In the genomic region with DNA sequence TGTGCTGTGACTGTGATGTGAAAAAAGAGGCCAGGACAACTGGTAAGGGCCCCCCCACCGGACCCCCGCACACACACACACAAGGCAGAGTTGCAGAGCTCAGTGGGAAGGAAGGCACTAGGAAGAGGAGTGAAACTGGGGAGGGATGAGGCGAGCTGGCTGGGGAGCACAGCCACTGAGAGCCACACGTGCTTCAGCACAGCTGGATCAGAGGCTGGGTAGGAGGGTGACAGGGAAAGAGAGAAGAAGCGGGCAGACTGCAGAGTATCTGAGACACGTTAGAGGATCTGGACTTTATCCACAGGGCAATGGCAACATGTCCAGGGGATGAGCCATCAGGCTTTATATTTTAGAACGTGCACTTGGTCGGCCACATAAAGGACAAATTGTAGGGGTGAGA, we compare ENCODE assay signal across 16 cellular contexts. TPM values are rescaled to one million over a fixed set of nuclear protein-coding genes. Genes with fewer than 3 reads are reported as not detected.
DNase-seq lines count a peak whose midpoint lies in the region; ATAC-seq and TF ChIP-seq lines count a peak whose summit lies in the region.
"Had no signal": no experiment of that assay in that cellular context is flagged by ENCODE, and none has a peak within 500 bp of the region (broad histone marks: within the 10 kb centered on the region; RNA-seq: fewer than 3 reads in every experiment).

No MANE protein-coding gene starts in this region.

- no peak overlapping the region for H3K27ac ChIP-seq in CD4-positive, alpha-beta memory T cell (ENCODE audit: low read depth, low read length)
- H3K27ac ChIP-seq: HL-60 had no signal

- no peak for TF ChIP-seq CTCF in activated CD8-positive, alpha-beta T cell treated with anti-CD3 and anti-CD28 coated beads for 36 hours (IDR thresholded peaks at IDR 0.05)
- TF ChIP-seq CTCF in neural crest cell (conservative IDR thresholded peaks at IDR 0.05) = no peak

- peaks cover 5% of the 10 kb centered on the region for H3K36me3 Mint-ChIP-seq in activated CD8-positive, alpha-beta T cell treated with anti-CD3 and anti-CD28 coated beads for 36 hours (ENCODE audit: low read depth)
- H3K36me3 Mint-ChIP-seq in activated CD8-positive, alpha-beta T cell treated with anti-CD3 and anti-CD28 coated beads, Interleukin-2, amount 10 ng/mL, durations not matched to agents 7 days and 5 days (ENCODE audit: low read depth) = peaks cover 10% of the 10 kb centered on the region
- H3K36me3 Mint-ChIP-seq in CD4-positive, alpha-beta memory T cell = peaks cover 21 to 54% of the 10 kb centered on the region in 2 donors
- peaks cover 19% of the 10 kb centered on the region for H3K36me3 Mint-ChIP-seq in central memory CD8-positive, alpha-beta T cell (ENCODE audit: insufficient read depth)
- peaks cover 8% of the 10 kb centered on the region for H3K36me3 Mint-ChIP-seq in neural crest cell (ENCODE audit: low read depth)

- no peaks in the 10 kb centered on the region for H3K9me3 Mint-ChIP-seq in activated CD8-positive, alpha-beta T cell treated with anti-CD3 and anti-CD28 coated beads for 36 hours
- no peaks in the 10 kb centered on the region for H3K9me3 Mint-ChIP-seq in activated CD8-positive, alpha-beta T cell treated with anti-CD3 and anti-CD28 coated beads, Interleukin-2, amount 10 ng/mL, durations not matched to agents 7 days and 5 days (ENCODE audit: insufficient read depth)
- H3K9me3 Mint-ChIP-seq in CD4-positive, alpha-beta memory T cell = no peaks in the 10 kb centered on the region
- H3K9me3 Mint-ChIP-seq in central memory CD8-positive, alpha-beta T cell = no peaks in the 10 kb centered on the region
- no peaks in the 10 kb centered on the region for H3K9me3 Mint-ChIP-seq in neural crest cell
- H3K9me3 Mint-ChIP-seq: CD8-positive, alpha-beta T cell had no signal

- no peak for DNase-seq in activated CD8-positive, alpha-beta T cell treated with anti-CD3 and anti-CD28 coated beads for 36 hours
- no peak for DNase-seq in activated CD8-positive, alpha-beta T cell treated with anti-CD3 and anti-CD28 coated beads, Interleukin-2, amount 10 ng/mL, durations not matched to agents 7 days and 5 days
- no peak for DNase-seq in CD4-positive, alpha-beta memory T cell
- no peak for DNase-seq in central memory CD8-positive, alpha-beta T cell (ENCODE audit: low spot score in 2 of 2)
- no peak for DNase-seq in neural crest cell (ENCODE audit: low read depth, low spot score)
- DNase-seq in A172 (ENCODE audit: low spot score) = no peak
- DNase-seq in stimulated activated CD4-positive, alpha-beta T cell treated with anti-CD3 and anti-CD28 coated beads, Interleukin-4, amount 100 ng/mL, for 1 hour = no peak
- DNase-seq in NCI-H1092 treated with DMSO at 0.1 percent for 48 hours (lab: John Stamatoyannopoulos, UW) = no peak
- DNase-seq: 8988T; CD8-positive, alpha-beta T cell; HCEC 1CT; NCI-H1417; NCI-H1930; NCI-H69; SIG-M5 had no signal

- POLR2A ChIA-PET in activated CD8-positive, alpha-beta T cell treated with anti-CD3 and anti-CD28 coated beads for 36 hours (lab: Charles Lee) = no interaction called here
- POLR2A ChIA-PET in activated CD8-positive, alpha-beta T cell treated with anti-CD3 and anti-CD28 coated beads, Interleukin-2, amount 10 ng/mL, durations not matched to agents 7 days and 5 days (lab: Charles Lee) = no interaction called here
- POLR2A ChIA-PET in CD4-positive, alpha-beta memory T cell (lab: Charles Lee; ENCODE audit: partially characterized antibody) = no interaction called here

- intact Hi-C loops in activated CD8-positive, alpha-beta T cell treated with anti-CD3 and anti-CD28 coated beads for 36 hours (cut with micrococcal nuclease) = no loop called here
- intact Hi-C loops in CD4-positive, alpha-beta memory T cell (cut with micrococcal nuclease) = loop anchor here (10.0 kb wide), 1 partner anchor 1891 kb away; no protein-coding TSS in a partner anchor

- H3K9me3 ChIP-seq in CD4-positive, alpha-beta memory T cell (ENCODE audit: control insufficient read depth in 1 of 2, low read length in 2 of 2) = no peaks in the 10 kb centered on the region

- no peak overlapping the region for H3K4me3 ChIP-seq in CD4-positive, alpha-beta memory T cell (ENCODE audit: low read length in 2 of 2)

- CTCF ChIA-PET in activated CD8-positive, alpha-beta T cell treated with anti-CD3 and anti-CD28 coated beads for 36 hours (lab: Charles Lee) = no interaction called here
- CTCF ChIA-PET in activated CD8-positive, alpha-beta T cell treated with anti-CD3 and anti-CD28 coated beads, Interleukin-2, amount 10 ng/mL, durations not matched to agents 7 days and 5 days (lab: Charles Lee) = no interaction called here
- CTCF ChIA-PET in CD4-positive, alpha-beta memory T cell (lab: Charles Lee; ENCODE audit: partially characterized antibody) = no interaction called here

- H3K36me3 ChIP-seq in CD4-positive, alpha-beta memory T cell (ENCODE audit: insufficient read depth, low read length) = peaks cover 15% of the 10 kb centered on the region

- no peaks in the 10 kb centered on the region for H3K27me3 Mint-ChIP-seq in activated CD8-positive, alpha-beta T cell treated with anti-CD3 and anti-CD28 coated beads for 36 hours
- H3K27me3 Mint-ChIP-seq in activated CD8-positive, alpha-beta T cell treated with anti-CD3 and anti-CD28 coated beads, Interleukin-2, amount 10 ng/mL, durations not matched to agents 7 days and 5 days (ENCODE audit: low read depth) = no peaks in the 10 kb centered on the region
- no peaks in the 10 kb centered on the region for H3K27me3 Mint-ChIP-seq in CD4-positive, alpha-beta memory T cell
- no peaks in the 10 kb centered on the region for H3K27me3 Mint-ChIP-seq in central memory CD8-positive, alpha-beta T cell
- no peaks in the 10 kb centered on the region for H3K27me3 Mint-ChIP-seq in neural crest cell (ENCODE audit: low read depth)

- no peaks in the 10 kb centered on the region for H3K4me1 ChIP-seq in CD4-positive, alpha-beta memory T cell (ENCODE audit: insufficient read depth, low read length)

- H3K4me1 Mint-ChIP-seq in activated CD8-positive, alpha-beta T cell treated with anti-CD3 and anti-CD28 coated beads for 36 hours (ENCODE audit: low read depth) = no peaks in the 10 kb centered on the region
- no peaks in the 10 kb centered on the region for H3K4me1 Mint-ChIP-seq in activated CD8-positive, alpha-beta T cell treated with anti-CD3 and anti-CD28 coated beads, Interleukin-2, amount 10 ng/mL, durations not matched to agents 7 days and 5 days (ENCODE audit: low read depth)
- peaks cover 0 to 3% (median 0%) of the 10 kb centered on the region in 4 donors for H3K4me1 Mint-ChIP-seq in CD4-positive, alpha-beta memory T cell
- H3K4me1 Mint-ChIP-seq in central memory CD8-positive, alpha-beta T cell = peaks cover 8% of the 10 kb centered on the region
- no peaks in the 10 kb centered on the region for H3K4me1 Mint-ChIP-seq in neural crest cell

- H3K4me3 Mint-ChIP-seq in activated CD8-positive, alpha-beta T cell treated with anti-CD3 and anti-CD28 coated beads for 36 hours = no peak overlapping the region
- no peak overlapping the region for H3K4me3 Mint-ChIP-seq in activated CD8-positive, alpha-beta T cell treated with anti-CD3 and anti-CD28 coated beads, Interleukin-2, amount 10 ng/mL, durations not matched to agents 7 days and 5 days
- H3K4me3 Mint-ChIP-seq in CD4-positive, alpha-beta memory T cell = no peak overlapping the region
- no peak overlapping the region for H3K4me3 Mint-ChIP-seq in central memory CD8-positive, alpha-beta T cell
- H3K4me3 Mint-ChIP-seq in neural crest cell = no peak overlapping the region
- H3K4me3 Mint-ChIP-seq: CD8-positive, alpha-beta T cell had no signal

- no peak for ATAC-seq in activated CD8-positive, alpha-beta T cell treated with anti-CD3 and anti-CD28 coated beads for 36 hours
- no peak for ATAC-seq in activated CD8-positive, alpha-beta T cell treated with anti-CD3 and anti-CD28 coated beads, Interleukin-2, amount 10 ng/mL, durations not matched to agents 7 days and 5 days
- no peak for ATAC-seq in central memory CD8-positive, alpha-beta T cell (replicated peaks; ENCODE audit: extremely low read depth, poor library complexity, severe bottlenecking)
- ATAC-seq: CD8-positive, alpha-beta T cell had no signal

- H3K27ac Mint-ChIP-seq in activated CD8-positive, alpha-beta T cell treated with anti-CD3 and anti-CD28 coated beads for 36 hours = peak overlapping the region; percentile 4
- H3K27ac Mint-ChIP-seq in activated CD8-positive, alpha-beta T cell treated with anti-CD3 and anti-CD28 coated beads, Interleukin-2, amount 10 ng/mL, durations not matched to agents 7 days and 5 days = no peak overlapping the region
- peak overlapping the region in 4 of 7 donors; percentile 11 to 32 (median 22) for H3K27ac Mint-ChIP-seq in CD4-positive, alpha-beta memory T cell
- peak overlapping the region; percentile 71 for H3K27ac Mint-ChIP-seq in central memory CD8-positive, alpha-beta T cell (ENCODE audit: low read depth)
- peak overlapping the region; percentile 0 for H3K27ac Mint-ChIP-seq in neural crest cell (ENCODE audit: unreplicated experiment)

- H3K27me3 ChIP-seq in CD4-positive, alpha-beta memory T cell (ENCODE audit: insufficient read depth, low read length) = no peaks in the 10 kb centered on the region

RNA-seq across cellular contexts. Expression of gene TKT, which starts 38.0 kb away (rescaled TPM):
- 100 to 1,000 TPM; 397 to 417 TPM for total RNA-seq in activated CD8-positive, alpha-beta T cell treated with anti-CD3 and anti-CD28 coated beads for 36 hours
- 100 to 1,000 TPM; 315 to 323 TPM for total RNA-seq in activated CD8-positive, alpha-beta T cell treated with anti-CD3 and anti-CD28 coated beads, Interleukin-2, amount 10 ng/mL, durations not matched to agents 7 days and 5 days
- 10 to 100 TPM; 75.6 to 87.9 TPM for total RNA-seq in CD4-positive, alpha-beta memory T cell
- polyA plus RNA-seq in CD4-positive, alpha-beta memory T cell = 10 to 100 TPM; 49.3 to 75.6 TPM
- 556 and 564 TPM in 2 replicates for total RNA-seq in neural crest cell
- 406 and 438 TPM in 2 replicates for total RNA-seq in A172 (2014; rRNA removed; shearing (Covaris generic))

RNA-seq across cellular contexts. Expression of gene DCP1A, which starts 53.5 kb away (rescaled TPM):
- total RNA-seq in activated CD8-positive, alpha-beta T cell treated with anti-CD3 and anti-CD28 coated beads for 36 hours = 10 to 100 TPM; 29.9 to 32.0 TPM
- total RNA-seq in activated CD8-positive, alpha-beta T cell treated with anti-CD3 and anti-CD28 coated beads, Interleukin-2, amount 10 ng/mL, durations not matched to agents 7 days and 5 days = 10 to 100 TPM; 27.2 to 28.3 TPM
- 10 to 100 TPM; 40.9 to 43.5 TPM for total RNA-seq in CD4-positive, alpha-beta memory T cell
- polyA plus RNA-seq in CD4-positive, alpha-beta memory T cell = 10 to 100 TPM; 75.2 to 94.1 TPM
- 30.0 and 30.6 TPM in 2 replicates for total RNA-seq in neural crest cell
- total RNA-seq in A172 (2014; rRNA removed; shearing (Covaris generic)) = 13.8 and 14.4 TPM in 2 replicates
